Comparison of ENCODE assay signal across 21 cellular contexts in genomic region chr15:41573396-41573795, GRCh38.
"Had no signal": no experiment of that assay in that cellular context is flagged by ENCODE, and none has a peak within 500 bp of the region (broad histone marks: within the 10 kb centered on the region; RNA-seq: fewer than 3 reads in every experiment).

No MANE protein-coding gene starts in this region.

- DNase-seq: activated B cell treated with CpG ODN at 0.5 μM for 24 hours; activated CD8-positive, alpha-beta memory T cell treated with anti-CD3 and anti-CD28 coated beads, Interleukin-2, amount 50 U/mL, for 4 hours; activated CD8-positive, alpha-beta T cell treated with anti-CD3 and anti-CD28 coated beads for 36 hours; activated gamma-delta T cell treated with Interleukin-2 at 50 U/mL for 16 hours; activated naive CD4-positive, alpha-beta T cell treated with anti-CD3 and anti-CD28 coated beads, Interleukin-2, amount 10 ng/mL, durations not matched to agents 7 days and 5 days; activated naive CD8-positive, alpha-beta T cell treated with anti-CD3 and anti-CD28 coated beads for 36 hours; activated T-cell treated with anti-CD3 and anti-CD28 coated beads, Interleukin-2, amount 50 U/mL, for 72 hours; anterior cingulate cortex; MG63; MV-4-11; NCI-H1092 treated with DMSO at 0.1 percent for 48 hours; NCI-H1436; NCI-H1694 treated with DMSO at 0.1 percent for 48 hours; NCI-H2029 treated with DMSO at 0.1 percent for 48 hours; NCI-H446; NCI-H524; SHP77; T-helper 17 cell; T-helper 9 cell had no signal

- H3K4me2 ChIP-seq: KMS-11 had no signal

- H3K9ac ChIP-seq: KMS-11 had no signal

- H3K4me3 ChIP-seq: MG63, SJSA1 had no signal

- H3K36me3 ChIP-seq: MG63 had no signal

- H3K27ac ChIP-seq: KMS-11, SJSA1 had no signal

- H3K27me3 ChIP-seq: MG63, SJSA1 had no signal

- H3K9me3 ChIP-seq: MG63, SJSA1 had no signal
